In genomic region chr2:27953077-27953476, GRCh38 we compare ENCODE assay signal across 23 cellular contexts.
"Had no signal": no experiment of that assay in that cellular context is flagged by ENCODE, and none has a peak within 500 bp of the region (broad histone marks: within the 10 kb centered on the region; RNA-seq: fewer than 3 reads in every experiment).

No MANE protein-coding gene starts in this region.

- H3K27ac ChIP-seq: body of pancreas, prostate gland, VCaP had no signal

- H3K9me3 ChIP-seq: body of pancreas, prostate gland, right lobe of liver, upper lobe of left lung had no signal

- H3K27me3 Mint-ChIP-seq: activated CD4-positive, alpha-beta memory T cell treated with anti-CD3 and anti-CD28 coated beads, Interleukin-2, amount 10 ng/mL, durations not matched to agents 7 days and 5 days; activated CD4-positive, alpha-beta T cell treated with anti-CD3 and anti-CD28 coated beads for 36 hours; naive B cell; stimulated activated naive B cell treated with anti-CD40 and anti-IgM and Interleukin-4, amounts not matched to agents 10 μg/mL and 1 μg/mL and 100 μg/mL, for 72 hours had no signal

- DNase-seq: activated CD4-positive, alpha-beta memory T cell treated with anti-CD3 and anti-CD28 coated beads, Interleukin-2, amount 10 ng/mL, durations not matched to agents 7 days and 5 days; activated CD4-positive, alpha-beta T cell treated with anti-CD3 and anti-CD28 coated beads for 36 hours; activated naive CD4-positive, alpha-beta T cell treated with anti-CD3 and anti-CD28 coated beads, Interleukin-2, amount 50 U/mL, for 16 hours; amniotic stem cell; body of pancreas; cerebellar nuclear complex; dermis blood vessel endothelial cell; endodermal cell; left cardiac atrium; naive B cell; nucleus accumbens; right lobe of liver; spleen; stimulated activated CD4-positive, alpha-beta T cell treated with anti-CD3 and anti-CD28 coated beads, Interleukin-1b, Interleukin-23, amount 100 ng/mL, for 48 hours; stimulated activated naive B cell treated with anti-CD40 and anti-IgM and Interleukin-4, amounts not matched to agents 10 μg/mL and 1 μg/mL and 100 μg/mL, for 72 hours; substantia nigra; SW 1271; T-helper 9 cell; upper lobe of left lung had no signal

- ATAC-seq: activated CD4-positive, alpha-beta T cell treated with anti-CD3 and anti-CD28 coated beads for 36 hours; body of pancreas; esophagus mucosa; left cardiac atrium; stimulated activated naive B cell treated with anti-CD40 and anti-IgM and Interleukin-4, amounts not matched to agents 10 μg/mL and 1 μg/mL and 100 μg/mL, for 72 hours had no signal

- H3K27ac Mint-ChIP-seq: activated CD4-positive, alpha-beta memory T cell treated with anti-CD3 and anti-CD28 coated beads, Interleukin-2, amount 10 ng/mL, durations not matched to agents 7 days and 5 days; endodermal cell; stimulated activated naive B cell treated with anti-CD40 and anti-IgM and Interleukin-4, amounts not matched to agents 10 μg/mL and 1 μg/mL and 100 μg/mL, for 72 hours had no signal

- H3K4me3 ChIP-seq: body of pancreas, lung, prostate gland, right lobe of liver, spleen, upper lobe of left lung had no signal

- H3K27me3 ChIP-seq: body of pancreas, right lobe of liver, spleen, upper lobe of left lung had no signal

- H3K4me3 Mint-ChIP-seq: activated CD4-positive, alpha-beta memory T cell treated with anti-CD3 and anti-CD28 coated beads, Interleukin-2, amount 10 ng/mL, durations not matched to agents 7 days and 5 days; activated CD4-positive, alpha-beta T cell treated with anti-CD3 and anti-CD28 coated beads for 36 hours; endodermal cell; naive B cell; stimulated activated naive B cell treated with anti-CD40 and anti-IgM and Interleukin-4, amounts not matched to agents 10 μg/mL and 1 μg/mL and 100 μg/mL, for 72 hours had no signal

- H3K36me3 ChIP-seq: prostate gland, right lobe of liver, spleen, upper lobe of left lung had no signal
